Comparison of ENCODE assay signal across 16 cellular contexts in the genomic region with DNA sequence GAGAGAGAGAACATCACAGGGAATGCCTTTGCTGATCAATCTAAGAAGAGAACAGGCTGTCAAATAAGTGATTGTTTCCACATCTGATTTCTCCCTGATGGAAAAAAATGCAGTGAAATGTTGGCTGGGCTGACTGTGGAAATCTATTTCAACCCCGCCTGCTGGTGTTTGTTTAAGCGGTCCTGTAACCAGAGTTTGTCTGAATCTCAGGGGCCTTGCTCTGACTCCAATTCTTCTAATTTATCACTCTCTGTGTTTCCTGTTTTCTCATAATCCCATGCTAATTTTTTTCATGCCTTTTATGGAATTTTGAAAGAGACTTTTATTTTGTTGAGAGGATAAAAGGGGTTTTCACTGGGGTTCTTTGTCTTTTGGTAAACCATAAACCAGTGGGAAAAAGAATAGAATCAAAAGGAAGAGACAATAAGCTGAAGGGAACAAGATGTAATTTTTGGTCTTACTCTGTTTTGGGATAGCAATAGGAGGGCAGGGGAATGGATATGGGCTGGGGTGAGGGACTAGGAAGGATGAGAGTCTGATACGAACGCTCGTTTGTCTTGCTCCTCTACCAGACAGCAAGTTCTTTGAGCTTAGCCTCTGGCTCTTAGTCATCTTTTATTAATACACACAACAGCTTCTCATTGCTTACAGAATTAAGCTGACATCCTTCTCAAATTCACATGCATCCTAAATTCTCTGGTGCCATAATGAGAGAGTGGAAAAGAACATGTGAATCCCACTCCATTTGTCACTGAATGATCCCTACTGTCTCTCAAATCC. TPM values are rescaled to one million over a fixed set of nuclear protein-coding genes. Genes with fewer than 3 reads are reported as not detected.
DNase-seq lines count a peak whose midpoint lies in the region; ATAC-seq and TF ChIP-seq lines count a peak whose summit lies in the region.
"Had no signal": no experiment of that assay in that cellular context is flagged by ENCODE, and none has a peak within 500 bp of the region (broad histone marks: within the 10 kb centered on the region; RNA-seq: fewer than 3 reads in every experiment).

No MANE protein-coding gene starts in this region.

- H2AFZ ChIP-seq in hepatocyte: peak overlapping the region; percentile 5
- H2AFZ ChIP-seq in PC-9: no peak overlapping the region

- no peaks in the 10 kb centered on the region for H3K9me3 Mint-ChIP-seq in activated naive CD4-positive, alpha-beta T cell treated with anti-CD3 and anti-CD28 coated beads, Interleukin-2, amount 10 ng/mL, durations not matched to agents 7 days and 5 days

- ATAC-seq in psoas muscle (peak in 3 of 4 donors; percentile 46 to 77 (median 69)), GM21390 (IDR thresholded peaks at IDR 0.05; ENCODE audit: unreplicated experiment) (no peak)

- no peak overlapping the region for H3K4me3 Mint-ChIP-seq in activated naive CD4-positive, alpha-beta T cell treated with anti-CD3 and anti-CD28 coated beads, Interleukin-2, amount 10 ng/mL, durations not matched to agents 7 days and 5 days

- WGBS in hepatocyte (ENCODE audit: low lambda C conversion rate, missing lambda C conversion rate): 70% methylated on average over 5 of the region's 5 CpGs
- 30 to 55% (median 34%) methylated on average over 5 of the region's 5 CpGs for WGBS in psoas muscle, 3 donors

- TF ChIP-seq CTCF in A673 (conservative IDR thresholded peaks at IDR 0.05; ENCODE audit: low read depth, low read length): no peak
- no peak for TF ChIP-seq CTCF in cardiac fibroblast (IDR thresholded peaks at IDR 0.05; ENCODE audit: low read depth, low read length)
- TF ChIP-seq CTCF in hepatocyte (IDR thresholded peaks at IDR 0.05; ENCODE audit: poor library complexity): no peak
- TF ChIP-seq CTCF in psoas muscle (IDR thresholded peaks at IDR 0.05): no peak
- no peak for TF ChIP-seq CTCF in PC-9 (conservative IDR thresholded peaks at IDR 0.05)

- BruUV-seq in A673 (replicated peaks; lab: Mats Ljungman, UMichigan) (no TSS peak), PC-9 (replicated peaks; lab: Mats Ljungman, UMichigan) (no TSS peak)

- no peaks in the 10 kb centered on the region for H3K36me3 Mint-ChIP-seq in activated naive CD4-positive, alpha-beta T cell treated with anti-CD3 and anti-CD28 coated beads, Interleukin-2, amount 10 ng/mL, durations not matched to agents 7 days and 5 days

- peak overlapping the region; percentile 81 for H3K27ac ChIP-seq in A673 (ENCODE audit: low read depth, low read length, poor library complexity, severe bottlenecking)
- peak overlapping the region; percentile 25 for H3K27ac ChIP-seq in hepatocyte
- H3K27ac ChIP-seq in psoas muscle: peak overlapping the region; percentile 57
- H3K27ac ChIP-seq in PC-9: no peak overlapping the region
- H3K27ac ChIP-seq: VCaP had no signal

- H3K9me3 ChIP-seq in A673 (ENCODE audit: low read depth, low read length, poor library complexity, severe bottlenecking) (no peaks in the 10 kb centered on the region), hepatocyte (ENCODE audit: low read depth) (no peaks in the 10 kb centered on the region), psoas muscle (no peaks in the 10 kb centered on the region), PC-9 (ENCODE audit: insufficient read depth, low read depth) (no peaks in the 10 kb centered on the region; the same call in 1 of the 2 replicates)

- no peak overlapping the region for H3K27ac Mint-ChIP-seq in activated naive CD4-positive, alpha-beta T cell treated with anti-CD3 and anti-CD28 coated beads, Interleukin-2, amount 10 ng/mL, durations not matched to agents 7 days and 5 days

- intact Hi-C loops in A673 (cut with micrococcal nuclease; ENCODE audit: unreplicated experiment) (no loop called here), psoas muscle (cut with DNase I) (no loop called here), PC-9 (cut with micrococcal nuclease; ENCODE audit: unreplicated experiment) (no loop called here)

- DNase-seq in A673 (ENCODE audit: low spot score) (peak; percentile 80), cardiac fibroblast (ENCODE audit: low read depth in 2 of 2) (peak; percentile 47 to 82), hepatocyte (ENCODE audit: low spot score) (no peak), psoas muscle (no peak), PC-9 (no peak)
- no peak for DNase-seq in activated naive CD4-positive, alpha-beta T cell treated with anti-CD3 and anti-CD28 coated beads, Interleukin-2, amount 10 ng/mL, durations not matched to agents 7 days and 5 days
- DNase-seq in activated naive CD4-positive, alpha-beta T cell (lab: John Stamatoyannopoulos, UW): no peak
- DNase-seq: activated CD8-positive, alpha-beta memory T cell treated with anti-CD3 and anti-CD28 coated beads, Interleukin-2, amount 50 U/mL, for 48 hours; NCI-H1105 treated with DMSO at 0.1 percent for 48 hours; occipital lobe; SHP77 had no signal

- CTCF ChIA-PET in A673 (lab: Charles Lee): interaction anchor here (1.3 kb wide), 1 partner anchor 102 kb away, joined by 3 read pairs; no protein-coding TSS in a partner anchor
- CTCF ChIA-PET in activated naive CD4-positive, alpha-beta T cell treated with anti-CD3 and anti-CD28 coated beads, Interleukin-2, amount 10 ng/mL, durations not matched to agents 7 days and 5 days (lab: Charles Lee): interaction anchor here (1.1 kb wide), 1 partner anchor 170 kb away, joined by 4 read pairs; no protein-coding TSS in a partner anchor
- CTCF ChIA-PET in PC-9 (lab: Charles Lee): interaction anchor here (0.6 to 0.9 kb wide), 2 partner anchors 102 to 327 kb away, joined by 6 to 8 read pairs; a partner anchor contains a TSS

- no peaks in the 10 kb centered on the region for H3F3A ChIP-seq in PC-9 (ENCODE audit: insufficient read depth, low read depth)

- H3K4me3 ChIP-seq in A673 (ENCODE audit: low read depth, low read length, poor library complexity, severe bottlenecking): no peak overlapping the region
- no peak overlapping the region for H3K4me3 ChIP-seq in cardiac fibroblast (replicated peaks in 1 of 2; ENCODE audit: low read depth in 2 of 2, low read length in 2 of 2)
- H3K4me3 ChIP-seq in hepatocyte: no peak overlapping the region
- no peak overlapping the region for H3K4me3 ChIP-seq in psoas muscle
- no peak overlapping the region for H3K4me3 ChIP-seq in PC-9

- H3K4me2 ChIP-seq in hepatocyte: no peak overlapping the region
- H3K4me2 ChIP-seq in PC-9: no peak overlapping the region

- POLR2A ChIA-PET in A673 (lab: Charles Lee; ENCODE audit: low non-redundant PET): interaction anchor here (0.6 kb wide), 1 partner anchor 37 kb away, joined by 3 read pairs; no protein-coding TSS in a partner anchor
- POLR2A ChIA-PET in PC-9 (lab: Charles Lee; ENCODE audit: unreplicated experiment): interaction anchor here (0.7 kb wide), 2 partner anchors 17 to 84 kb away, joined by 5 to 11 read pairs; no protein-coding TSS in a partner anchor

- H3K9me2 ChIP-seq in hepatocyte (replicated peaks; ENCODE audit: insufficient read depth) (no peaks in the 10 kb centered on the region), PC-9 (ENCODE audit: insufficient read depth) (peaks cover 4% of the 10 kb centered on the region; the same call in 1 of the 2 replicates)

- no peaks in the 10 kb centered on the region for H3K36me3 ChIP-seq in A673 (ENCODE audit: insufficient read depth, low read length, poor library complexity, severe bottlenecking)
- no peaks in the 10 kb centered on the region for H3K36me3 ChIP-seq in hepatocyte (replicated peaks; ENCODE audit: insufficient read depth, low read depth)
- no peaks in the 10 kb centered on the region for H3K36me3 ChIP-seq in psoas muscle (ENCODE audit: insufficient read depth in 1 of 2, low read depth in 1 of 2)
- no peaks in the 10 kb centered on the region for H3K36me3 ChIP-seq in PC-9 (ENCODE audit: low read depth)

- H3K4me1 ChIP-seq in A673 (ENCODE audit: insufficient read depth, low read length, poor library complexity, severe bottlenecking) (peaks cover 41% of the 10 kb centered on the region), hepatocyte (ENCODE audit: insufficient read depth) (no peaks in the 10 kb centered on the region), psoas muscle (peaks cover 19% of the 10 kb centered on the region), PC-9 (replicated peaks; ENCODE audit: insufficient read depth) (no peaks in the 10 kb centered on the region)

- no peaks in the 10 kb centered on the region for H3K4me1 Mint-ChIP-seq in activated naive CD4-positive, alpha-beta T cell treated with anti-CD3 and anti-CD28 coated beads, Interleukin-2, amount 10 ng/mL, durations not matched to agents 7 days and 5 days

- H3K27me3 ChIP-seq in A673 (replicated peaks; ENCODE audit: insufficient read depth, low read depth, low read length, poor library complexity) (no peaks in the 10 kb centered on the region), hepatocyte (no peaks in the 10 kb centered on the region), psoas muscle (ENCODE audit: insufficient read depth in 3 of 3, low read length in 2 of 3) (no peaks in the 10 kb centered on the region), PC-9 (ENCODE audit: insufficient read depth, low read depth) (no peaks in the 10 kb centered on the region)

- H3K27me3 Mint-ChIP-seq in activated naive CD4-positive, alpha-beta T cell treated with anti-CD3 and anti-CD28 coated beads, Interleukin-2, amount 10 ng/mL, durations not matched to agents 7 days and 5 days: peaks cover 22% of the 10 kb centered on the region

- H4K20me1 ChIP-seq in hepatocyte (ENCODE audit: insufficient read depth, poor library complexity, severe bottlenecking) (no peaks in the 10 kb centered on the region), PC-9 (ENCODE audit: insufficient read depth) (no peaks in the 10 kb centered on the region)

- no peaks in the 10 kb centered on the region for H3K79me2 ChIP-seq in hepatocyte
- no peaks in the 10 kb centered on the region for H3K79me2 ChIP-seq in PC-9 (ENCODE audit: low read depth)

RNA-seq across cellular contexts. Expression of a gene that starts 8.0 kb away (rescaled TPM):
- total RNA-seq in A673 (2021): not detected in 2 replicates
- total RNA-seq in hepatocyte: 115 and 117 TPM in 2 replicates
- polyA plus RNA-seq in hepatocyte: 561 and 646 TPM in 2 replicates
- total RNA-seq in psoas muscle: 100 to 1,000 TPM in 1 of 4 donors, 10 to 100 TPM in 3; 60.2 to 159 (median 82.0) TPM
- polyA plus RNA-seq in psoas muscle: 10 to 100 TPM; 57.3 to 83.5 (median 57.5) TPM
- total RNA-seq in PC-9 (2021): 79.8 and 89.3 TPM in 2 replicates

RNA-seq across cellular contexts. Expression of a gene that starts 44.7 kb away (rescaled TPM):
- total RNA-seq in A673 (2021): not detected in 2 replicates
- 48.0 and 49.7 TPM in 2 replicates for total RNA-seq in hepatocyte
- polyA plus RNA-seq in hepatocyte: 53.7 and 60.0 TPM in 2 replicates
- under 1 TPM in 3 of 4 donors, not detected in 1; 0.17 to 0.42 (median 0.24) TPM for total RNA-seq in psoas muscle
- polyA plus RNA-seq in psoas muscle: under 1 TPM; 0.05 to 0.09 (median 0.08) TPM
- 14.9 and 33.4 TPM in 2 replicates for total RNA-seq in PC-9 (2021)
- total RNA-seq: H4, occipital lobe had no signal

RNA-seq across cellular contexts. Expression of a gene that starts 50.3 kb away (rescaled TPM):
- total RNA-seq in A673 (2021): not detected in 2 replicates
- 4.9 and 6.3 TPM in 2 replicates for total RNA-seq in hepatocyte
- 5.1 and 7.3 TPM in 2 replicates for polyA plus RNA-seq in hepatocyte
- total RNA-seq in psoas muscle: under 1 TPM in 2 of 4 donors, not detected in 2; 0.17 to 0.19 TPM
- polyA plus RNA-seq in psoas muscle: under 1 TPM; 0.14 to 0.39 (median 0.17) TPM
- not detected in 2 replicates for total RNA-seq in PC-9 (2021)
- total RNA-seq: epithelial cell of proximal tubule, H4, occipital lobe had no signal
- polyA plus RNA-seq: keratinocyte had no signal

Comparison
In these comparisons a context has a peak if more than half of its experiments do, and no peak if none do; other contexts are left out.
1. DNase-seq: peak in A673 (single experiment) and cardiac fibroblast (2 of 2); none in hepatocyte (single experiment), psoas muscle (0 of 2), activated naive CD4-positive, alpha-beta T cell treated with anti-CD3 and anti-CD28 coated beads, Interleukin-2, amount 10 ng/mL, durations not matched to agents 7 days and 5 days (single experiment), PC-9 (0 of 2) and activated naive CD4-positive, alpha-beta T cell (0 of 4).
2. RNA of a gene that starts 8.0 kb away (total RNA-seq): 115 to 117 TPM in hepatocyte, 60.2 to 159 TPM in psoas muscle and 79.8 to 89.3 TPM in PC-9; not detected in A673; every median in the first group is over 10 times any median in the second.
3. RNA of a gene that starts 44.7 kb away (total RNA-seq): 48.0 to 49.7 TPM in hepatocyte and 14.9 to 33.4 TPM in PC-9; 0.17 to 0.42 TPM in psoas muscle and not detected in A673; every median in the first group is over 10 times any median in the second.